In the genomic region with DNA sequence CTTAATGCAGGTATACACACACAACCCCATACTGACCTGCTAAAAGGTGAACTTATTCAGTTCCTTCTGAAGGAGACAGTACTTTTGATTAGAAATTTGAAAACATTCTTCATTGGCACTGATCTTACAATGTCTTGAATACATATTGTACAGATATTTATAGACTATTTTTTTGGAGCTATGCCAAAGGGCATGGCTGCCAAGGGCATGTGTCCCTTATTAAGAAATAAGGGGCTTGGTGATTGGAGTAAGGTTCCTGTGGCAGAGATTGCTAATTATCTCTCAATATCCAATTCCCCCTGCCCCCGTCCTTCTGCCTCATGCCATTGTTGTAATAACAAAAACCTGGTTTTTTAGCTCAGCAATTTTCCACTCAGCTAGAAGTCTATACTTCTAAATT, we compare ENCODE assay signal across 31 cellular contexts.
"Had no signal": no experiment of that assay in that cellular context is flagged by ENCODE, and none has a peak within 500 bp of the region (broad histone marks: within the 10 kb centered on the region; RNA-seq: fewer than 3 reads in every experiment).

No MANE protein-coding gene starts in this region.

- H3K9me3 ChIP-seq: ascending aorta, esophagus muscularis mucosa had no signal

- DNase-seq: activated B cell treated with CpG ODN at 0.5 μM for 24 hours; activated CD4-positive, alpha-beta T cell treated with anti-CD3 and anti-CD28 coated beads for 48 hours; activated CD4-positive, alpha-beta T cell treated with anti-CD3 and anti-CD28 coated beads, Interleukin-2, amount 50 U/mL, for 1 hour; activated CD4-positive, alpha-beta T cell treated with anti-CD3 and anti-CD28 coated beads, Interleukin-2, amount 50 U/mL, for 48 hours; activated CD8-positive, alpha-beta memory T cell treated with anti-CD3 and anti-CD28 coated beads for 24 hours; activated CD8-positive, alpha-beta T cell treated with anti-CD3 and anti-CD28 coated beads for 36 hours; activated effector memory CD4-positive, alpha-beta T cell treated with Interleukin-2 at 50 U/mL for 16 hours; activated gamma-delta T cell treated with Interleukin-2 at 50 U/mL for 16 hours; activated naive CD4-positive, alpha-beta T cell treated with anti-CD3 and anti-CD28 coated beads, Interleukin-2, amount 50 U/mL, for 16 hours; activated naive CD4-positive, alpha-beta T cell treated with Interleukin-2 at 50 U/mL for 16 hours; activated naive CD8-positive, alpha-beta T cell treated with anti-CD3 and anti-CD28 coated beads for 36 hours; activated T-cell treated with anti-CD3 and anti-CD28 coated beads, Interleukin-2, amount 50 U/mL, for 4 hours; caudate nucleus; cortex of kidney; dermis blood vessel endothelial cell; effector CD4-positive, alpha-beta T cell; effector memory CD8-positive, alpha-beta T cell; erythroblast; foreskin melanocyte; heart right ventricle; T-helper 1 cell; T-helper 17 cell; T1000; WERI-Rb-1 had no signal

- H3K36me3 ChIP-seq: heart right ventricle, WERI-Rb-1 had no signal

- H3K27ac Mint-ChIP-seq: activated B cell treated with CpG ODN at 0.5 μM for 24 hours; activated CD8-positive, alpha-beta T cell treated with anti-CD3 and anti-CD28 coated beads for 36 hours; activated naive CD8-positive, alpha-beta T cell treated with anti-CD3 and anti-CD28 coated beads for 36 hours; activated T-helper 17 cell treated with anti-CD3 and anti-CD28 coated beads, Interleukin-2, amount 50 U/mL, for 72 hours; brain; T-helper 17 cell; T-helper 2 cell treated with Interferon-gamma antibody and Interleukin-4, amounts not matched to agents 5 μg/mL and 100 μg/mL, for 36 hours had no signal

- H3K4me1 ChIP-seq: ascending aorta, gastroesophageal sphincter had no signal

- H3K4me3 Mint-ChIP-seq: activated B cell treated with CpG ODN at 0.5 μM for 24 hours; activated CD8-positive, alpha-beta T cell treated with anti-CD3 and anti-CD28 coated beads for 36 hours; activated naive CD8-positive, alpha-beta T cell treated with anti-CD3 and anti-CD28 coated beads for 36 hours; activated T-cell treated with anti-CD3 and anti-CD28 coated beads, Interleukin-2, amount 50 U/mL, for 4 hours; activated T-helper 17 cell treated with anti-CD3 and anti-CD28 coated beads, Interleukin-2, amount 50 U/mL, for 72 hours; brain; effector memory CD8-positive, alpha-beta T cell; T-helper 17 cell; T-helper 2 cell treated with Interferon-gamma antibody and Interleukin-4, amounts not matched to agents 5 μg/mL and 100 μg/mL, for 36 hours had no signal

- H3K9me3 Mint-ChIP-seq: activated CD8-positive, alpha-beta T cell treated with anti-CD3 and anti-CD28 coated beads for 36 hours; activated naive CD8-positive, alpha-beta T cell treated with anti-CD3 and anti-CD28 coated beads for 36 hours; activated T-cell treated with anti-CD3 and anti-CD28 coated beads, Interleukin-2, amount 50 U/mL, for 4 hours; activated T-helper 17 cell treated with anti-CD3 and anti-CD28 coated beads, Interleukin-2, amount 50 U/mL, for 72 hours; effector memory CD8-positive, alpha-beta T cell; T-helper 2 cell treated with Interferon-gamma antibody and Interleukin-4, amounts not matched to agents 5 μg/mL and 100 μg/mL, for 36 hours had no signal

- ATAC-seq: activated CD4-positive, CD25-positive, alpha-beta regulatory T cell treated with anti-CD3 and anti-CD28 coated beads, Interleukin-2, amount 50 U/mL, for 24 hours; activated CD8-positive, alpha-beta T cell treated with anti-CD3 and anti-CD28 coated beads for 36 hours; activated T-cell treated with anti-CD3 and anti-CD28 coated beads, Interleukin-2, amount 50 U/mL, for 4 hours; activated T-helper 17 cell treated with anti-CD3 and anti-CD28 coated beads, Interleukin-2, amount 50 U/mL, for 72 hours; effector memory CD8-positive, alpha-beta T cell; gastroesophageal sphincter; T-helper 17 cell had no signal

- H3K27ac ChIP-seq: ascending aorta, esophagus muscularis mucosa, gastroesophageal sphincter, WERI-Rb-1 had no signal

- H3K27me3 ChIP-seq: ascending aorta, esophagus muscularis mucosa, gastroesophageal sphincter, heart right ventricle had no signal

- H3K4me3 ChIP-seq: ascending aorta, esophagus muscularis mucosa, gastroesophageal sphincter, heart right ventricle had no signal

- H3K27me3 Mint-ChIP-seq: activated B cell treated with CpG ODN at 0.5 μM for 24 hours; activated CD8-positive, alpha-beta T cell treated with anti-CD3 and anti-CD28 coated beads for 36 hours; activated naive CD8-positive, alpha-beta T cell treated with anti-CD3 and anti-CD28 coated beads for 36 hours; activated T-helper 17 cell treated with anti-CD3 and anti-CD28 coated beads, Interleukin-2, amount 50 U/mL, for 72 hours; brain; effector memory CD8-positive, alpha-beta T cell; T-helper 17 cell had no signal

- H3K4me1 Mint-ChIP-seq: brain had no signal
